10 cellular contexts compared by ENCODE assay signal in the genomic region with DNA sequence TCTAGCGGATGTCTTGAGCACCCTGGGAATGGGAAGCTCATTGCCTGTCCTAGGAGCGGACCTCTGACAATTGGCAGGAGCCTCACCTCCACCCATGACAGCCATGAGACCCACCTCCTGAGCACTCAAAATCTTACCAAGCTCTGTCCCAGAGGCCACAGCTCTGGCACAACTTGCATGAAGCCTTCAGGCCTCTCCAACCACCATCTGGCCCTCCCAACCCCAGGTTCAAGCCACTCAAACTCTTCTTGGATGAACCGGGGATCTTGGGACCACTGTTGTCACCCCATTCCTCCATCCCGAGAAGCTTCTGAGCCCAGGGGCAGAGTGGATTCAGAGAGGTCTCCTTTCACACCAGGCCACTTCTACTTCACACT. TPM values are rescaled to one million over a fixed set of nuclear protein-coding genes. Genes with fewer than 3 reads are reported as not detected.
DNase-seq lines count a peak whose midpoint lies in the region; ATAC-seq and TF ChIP-seq lines count a peak whose summit lies in the region.
"Had no signal": no experiment of that assay in that cellular context is flagged by ENCODE, and none has a peak within 500 bp of the region (broad histone marks: within the 10 kb centered on the region; RNA-seq: fewer than 3 reads in every experiment).

No MANE protein-coding gene starts in this region.

- H4K5ac ChIP-seq in mesendoderm (ENCODE audit: low read length): no peak overlapping the region

- H3K4me3 ChIP-seq in breast epithelium (peak overlapping the region in 1 of 3 donors; percentile 1), mammary epithelial cell (replicated peaks in 1 of 3; ENCODE audit: insufficient read depth in 1 of 3, low read depth in 2 of 3, low read length in 3 of 3) (no peak overlapping the region), muscle layer of duodenum (ENCODE audit: low read depth in 1 of 2, low read length in 2 of 2) (no peak overlapping the region), upper lobe of right lung (peak overlapping the region; percentile 60), mesendoderm (ENCODE audit: low read length) (no peak overlapping the region)

- H3K23ac ChIP-seq in mesendoderm (ENCODE audit: low read length): no peak overlapping the region

- TF ChIP-seq POLR2A in breast epithelium (IDR thresholded peaks at IDR 0.05): no peak

- no TSS peak for BruUV-seq in mammary epithelial cell (replicated peaks; lab: Mats Ljungman, UMichigan)

- H3K36me3 ChIP-seq in breast epithelium: no peaks in the 10 kb centered on the region
- H3K36me3 ChIP-seq in mammary epithelial cell (ENCODE audit: insufficient read depth, low read length): no peaks in the 10 kb centered on the region
- no peaks in the 10 kb centered on the region for H3K36me3 ChIP-seq in muscle layer of duodenum (ENCODE audit: control insufficient read depth in 1 of 2, insufficient read depth in 2 of 2, low read length in 2 of 2)
- H3K36me3 ChIP-seq in upper lobe of right lung: no peaks in the 10 kb centered on the region
- no peaks in the 10 kb centered on the region for H3K36me3 ChIP-seq in mesendoderm (ENCODE audit: control insufficient read depth, insufficient read depth, low read length)

- no peaks in the 10 kb centered on the region for H3K79me2 ChIP-seq in mammary epithelial cell (ENCODE audit: insufficient read depth, low read length)
- H3K79me2 ChIP-seq in mesendoderm (ENCODE audit: control insufficient read depth, insufficient read depth, low read length): no peaks in the 10 kb centered on the region

- H2BK120ac ChIP-seq in mesendoderm (ENCODE audit: low read depth, low read length): no peak overlapping the region

- no peak overlapping the region for H4K8ac ChIP-seq in mesendoderm (ENCODE audit: low read depth, low read length)

- H2AK5ac ChIP-seq in mesendoderm (ENCODE audit: low read length): no peak overlapping the region

- ATAC-seq in upper lobe of right lung: no peak

- no peaks in the 10 kb centered on the region for H4K20me1 ChIP-seq in mammary epithelial cell (ENCODE audit: insufficient read depth, low read length)

- H2AFZ ChIP-seq in mammary epithelial cell (ENCODE audit: low read depth, low read length): no peak overlapping the region

- dilution Hi-C loops in mammary epithelial cell (cut with HindIII; ENCODE audit: low sequenced_read_pairs): no loop called here

- H3K9me3 ChIP-seq in breast epithelium (no peaks in the 10 kb centered on the region), mammary epithelial cell (replicated peaks; ENCODE audit: insufficient read depth, low read length) (no peaks in the 10 kb centered on the region), muscle layer of duodenum (ENCODE audit: control insufficient read depth in 1 of 2, low read length in 2 of 2) (no peaks in the 10 kb centered on the region), upper lobe of right lung (no peaks in the 10 kb centered on the region)

- H3K27ac ChIP-seq in breast epithelium (peak overlapping the region; percentile 79 to 85), mammary epithelial cell (ENCODE audit: insufficient read depth, low read depth, low read length) (no peak overlapping the region), angular gyrus (ENCODE audit: low read depth, low read length) (peak overlapping the region; percentile 18), muscle layer of duodenum (ENCODE audit: low read length) (peak overlapping the region; percentile 52), upper lobe of right lung (peak overlapping the region; percentile 76), mesendoderm (ENCODE audit: low read depth, low read length) (no peak overlapping the region)
- H3K27ac ChIP-seq: epithelial cell of prostate had no signal

- no peak overlapping the region for H3K18ac ChIP-seq in mesendoderm (ENCODE audit: low read length)

- peak; percentile 16 to 31 for DNase-seq in breast epithelium (ENCODE audit: low spot score in 2 of 2)
- no peak for DNase-seq in mammary epithelial cell
- DNase-seq in upper lobe of right lung: peak; percentile 21
- no peak for DNase-seq in SKM-1 treated with dmso at 0.1 percent for 144 hours (lab: John Stamatoyannopoulos, UW; ENCODE audit: unreplicated experiment)
- DNase-seq in stimulated activated CD4-positive, alpha-beta T cell treated with anti-CD3 and anti-CD28 coated beads, Interleukin-15, amount 100 ng/mL, for 24 hours: no peak
- no peak for DNase-seq in mesendoderm
- DNase-seq: NCI-H2081 had no signal

- H3K9ac ChIP-seq in mammary epithelial cell (ENCODE audit: insufficient read depth, low read length) (no peak overlapping the region), mesendoderm (ENCODE audit: low read length) (no peak overlapping the region)

- in situ Hi-C loops in mammary epithelial cell (cut with MboI; ENCODE audit: low sequenced_read_pairs in 2 of 2): loop anchor here (5.0 kb wide), 1 partner anchor 33 kb away; no protein-coding TSS in a partner anchor

- CTCF ChIA-PET in mammary epithelial cell (lab: Charles Lee; ENCODE audit: low non-redundant PET): no interaction called here

- no peak overlapping the region for H3K4ac ChIP-seq in mesendoderm (ENCODE audit: low read depth, low read length)

- TF ChIP-seq CTCF in breast epithelium (IDR thresholded peaks at IDR 0.05) (no peak), mammary epithelial cell (conservative IDR thresholded peaks at IDR 0.05 in 1 of 2, IDR thresholded peaks at IDR 0.05 in 1 of 2; ENCODE audit: extremely low read depth in 1 of 2, insufficient read depth in 1 of 2, low read depth in 1 of 2, low read length in 2 of 2) (no peak), upper lobe of right lung (IDR thresholded peaks at IDR 0.05) (no peak)

- H3K4me2 ChIP-seq in mammary epithelial cell (ENCODE audit: insufficient read depth, low read depth, low read length) (no peak overlapping the region), mesendoderm (ENCODE audit: low read length) (no peak overlapping the region)

- intact Hi-C loops in breast epithelium (cut with DNase I; ENCODE audit: low total_unique reads): no loop called here
- intact Hi-C loops in mammary epithelial cell (cut with micrococcal nuclease): loop anchor here (2.0 to 5.0 kb wide), 2 partner anchors 248 to 327 kb away; no protein-coding TSS in a partner anchor
- intact Hi-C loops in upper lobe of right lung (cut with DNase I): loop anchor here (5.0 kb wide), 1 partner anchor 43 kb away; no protein-coding TSS in a partner anchor

- no peak overlapping the region for H3K56ac ChIP-seq in mesendoderm (ENCODE audit: low read length)

- H3K4me1 ChIP-seq in breast epithelium (peaks cover 0 to 10% of the 10 kb centered on the region in 2 donors), mammary epithelial cell (ENCODE audit: insufficient read depth, low read length) (peaks cover 14% of the 10 kb centered on the region), muscle layer of duodenum (ENCODE audit: control insufficient read depth in 1 of 2, insufficient read depth in 2 of 2, low read length in 2 of 2) (peaks cover 9 to 19% of the 10 kb centered on the region in 2 donors), upper lobe of right lung (peaks cover 27% of the 10 kb centered on the region), mesendoderm (ENCODE audit: control insufficient read depth, low read depth, low read length) (peaks cover 9% of the 10 kb centered on the region)

- H3K27me3 ChIP-seq in breast epithelium (no peaks in the 10 kb centered on the region), mammary epithelial cell (ENCODE audit: insufficient read depth, low read length) (no peaks in the 10 kb centered on the region), muscle layer of duodenum (ENCODE audit: low read depth, low read length) (peaks cover 13% of the 10 kb centered on the region), upper lobe of right lung (no peaks in the 10 kb centered on the region), mesendoderm (ENCODE audit: insufficient read depth, low read length, poor library complexity) (peaks cover 4% of the 10 kb centered on the region)

- WGBS in mammary epithelial cell (ENCODE audit: low coverage, missing lambda C conversion rate): 92% methylated on average over 4 of the region's 4 CpGs
- no CpG with 5 or more reads among the region's 4 CpGs for WGBS in mesendoderm (ENCODE audit: extremely low coverage, insufficient coverage, low lambda C conversion rate)

- no peak overlapping the region for H2BK15ac ChIP-seq in mesendoderm (replicated peaks; ENCODE audit: low read depth)

- H3K79me1 ChIP-seq in mesendoderm (ENCODE audit: low read length): no peaks in the 10 kb centered on the region

- H2BK5ac ChIP-seq in mesendoderm (ENCODE audit: low read length): no peak overlapping the region

RNA-seq across cellular contexts. Expression of gene VIPR1, which starts 1.5 kb away (rescaled TPM):
- total RNA-seq in breast epithelium: 10 to 100 TPM; 16.3 to 40.2 (median 25.2) TPM
- 10 to 100 TPM in 1 of 2 donors, 1 to 10 TPM in 1; 4.7 to 21.3 TPM for total RNA-seq in mammary epithelial cell
- polyA plus RNA-seq in mammary epithelial cell: 0.77 TPM
- 12.5 TPM for polyA minus RNA-seq in mammary epithelial cell
- total RNA-seq in upper lobe of right lung: 184 TPM
- polyA plus RNA-seq in mesendoderm (2013, experiment 1 of 2): 2.8 TPM
- polyA plus RNA-seq in mesendoderm (2013, experiment 2 of 2): 2.9 TPM

Comparison
In these comparisons a context has a peak if more than half of its experiments do, and no peak if none do; other contexts are left out.
1. DNase-seq: peak in breast epithelium (2 of 2) and upper lobe of right lung (single experiment); none in mammary epithelial cell (single experiment), SKM-1 treated with dmso at 0.1 percent for 144 hours (single experiment), stimulated activated CD4-positive, alpha-beta T cell treated with anti-CD3 and anti-CD28 coated beads, Interleukin-15, amount 100 ng/mL, for 24 hours (single experiment) and mesendoderm (single experiment).
2. H3K27ac ChIP-seq: peak in breast epithelium (2 of 2), angular gyrus (single experiment), muscle layer of duodenum (single experiment) and upper lobe of right lung (single experiment); none in mammary epithelial cell (single experiment) and mesendoderm (single experiment).